14 cellular contexts compared by ENCODE assay signal in genomic region chr2:10520154-10520553, GRCh38.
DNase-seq lines count a peak whose midpoint lies in the region; ATAC-seq and TF ChIP-seq lines count a peak whose summit lies in the region.
"Had no signal": no experiment of that assay in that cellular context is flagged by ENCODE, and none has a peak within 500 bp of the region (broad histone marks: within the 10 kb centered on the region; RNA-seq: fewer than 3 reads in every experiment).

No MANE protein-coding gene starts in this region.

- H3K4me1 ChIP-seq in Karpas-422 (ENCODE audit: low read length) (no peaks in the 10 kb centered on the region), endodermal cell (ENCODE audit: control insufficient read depth, insufficient read depth, low read length) (no peaks in the 10 kb centered on the region)
- H3K4me1 ChIP-seq: BE2C, psoas muscle had no signal

- peaks cover 1% of the 10 kb centered on the region for H3K36me3 Mint-ChIP-seq in endodermal cell (ENCODE audit: low read depth)

- H3K4me2 ChIP-seq in Karpas-422 (ENCODE audit: low read depth, low read length, poor library complexity, severe bottlenecking) = no peak overlapping the region

- no peak overlapping the region for H3K4me3 ChIP-seq in Karpas-422 (ENCODE audit: low read length)
- H3K4me3 ChIP-seq in endodermal cell (ENCODE audit: low read length) = no peak overlapping the region
- H3K4me3 ChIP-seq in retinal pigment epithelial cell (ENCODE audit: low read length) = no peak overlapping the region
- H3K4me3 ChIP-seq: psoas muscle had no signal

- no peaks in the 10 kb centered on the region for H3K27me3 ChIP-seq in Karpas-422 (ENCODE audit: low read length)
- no peaks in the 10 kb centered on the region for H3K27me3 ChIP-seq in endodermal cell (ENCODE audit: control insufficient read depth, insufficient read depth, low read length, poor library complexity, severe bottlenecking)
- H3K27me3 ChIP-seq: BE2C had no signal

- H3K27ac ChIP-seq in Karpas-422 (ENCODE audit: low read length) (no peak overlapping the region), endodermal cell (ENCODE audit: low read depth, low read length) (no peak overlapping the region)
- H3K27ac ChIP-seq: psoas muscle had no signal

- H3K9me3 ChIP-seq in Karpas-422 (ENCODE audit: low read length) = peaks cover 9% of the 10 kb centered on the region
- H3K9me3 ChIP-seq in endodermal cell (ENCODE audit: control insufficient read depth, low read length) = peaks cover 21% of the 10 kb centered on the region
- H3K9me3 ChIP-seq: BE2C had no signal

- no peak overlapping the region for H3K9ac ChIP-seq in Karpas-422 (ENCODE audit: low read length)
- H3K9ac ChIP-seq in endodermal cell (ENCODE audit: extremely low read depth, low read length, poor library complexity, severe bottlenecking) = no peak overlapping the region

- H3K4me3 Mint-ChIP-seq in endodermal cell = no peak overlapping the region

- H2AFZ ChIP-seq in Karpas-422 (ENCODE audit: low read length) = no peak overlapping the region

- peak; percentile 34 for DNase-seq in activated CD4-positive, alpha-beta T cell treated with anti-CD3 and anti-CD28 coated beads for 48 hours
- no peak for DNase-seq in activated CD4-positive, alpha-beta T cell treated with anti-CD3 and anti-CD28 coated beads, Interleukin-2, amount 50 U/mL, for 48 hours
- peak; percentile 68 for DNase-seq in Karpas-422
- peak; percentile 92 for DNase-seq in endodermal cell
- no peak for DNase-seq in retinal pigment epithelial cell (ENCODE audit: low read depth)
- no peak for DNase-seq in NCI-H1417 (lab: John Stamatoyannopoulos, UW)
- DNase-seq: BE2C; foreskin fibroblast; NCI-H1105 treated with DMSO at 0.1 percent for 48 hours; stimulated activated CD4-positive, alpha-beta T cell treated with anti-CD3 and anti-CD28 coated beads, Interleukin-4, amount 100 ng/mL, for 4 hours; substantia nigra had no signal

- TF ChIP-seq CTCF in endodermal cell (conservative IDR thresholded peaks at IDR 0.05) (peak; percentile 76), retinal pigment epithelial cell (conservative IDR thresholded peaks at IDR 0.05; ENCODE audit: low read depth, low read length) (peak; percentile 17)

- H3K4me1 Mint-ChIP-seq in endodermal cell = peaks cover 1% of the 10 kb centered on the region

- H3K27me3 Mint-ChIP-seq in endodermal cell (ENCODE audit: insufficient read depth) = peaks cover 4% of the 10 kb centered on the region

- H3K27ac Mint-ChIP-seq in endodermal cell = no peak overlapping the region

- no peaks in the 10 kb centered on the region for H3K9me2 ChIP-seq in Karpas-422 (replicated peaks; ENCODE audit: insufficient read depth, low read length)

- ATAC-seq in GM19351 (IDR thresholded peaks at IDR 0.05; ENCODE audit: unreplicated experiment) (no peak), HG02763 (IDR thresholded peaks at IDR 0.05; ENCODE audit: unreplicated experiment) (no peak)
- ATAC-seq: psoas muscle had no signal

- no peaks in the 10 kb centered on the region for H3K79me2 ChIP-seq in Karpas-422 (ENCODE audit: low read length)

- H4K20me1 ChIP-seq in Karpas-422 (ENCODE audit: insufficient read depth, low read depth, low read length) = no peaks in the 10 kb centered on the region

- peaks cover 19% of the 10 kb centered on the region for H3K9me3 Mint-ChIP-seq in endodermal cell

- 83 to 86% methylated on average over 9 of the region's 9 CpGs for WGBS in endodermal cell (ENCODE audit: insufficient coverage in 1 of 2, insufficient read length in 1 of 2), 2 experiments

- H3K36me3 ChIP-seq in Karpas-422 (ENCODE audit: insufficient read depth, low read length) (no peaks in the 10 kb centered on the region), endodermal cell (ENCODE audit: control insufficient read depth, insufficient read depth, low read length) (no peaks in the 10 kb centered on the region)
- H3K36me3 ChIP-seq: BE2C had no signal

Comparison
In these comparisons a context has a peak if more than half of its experiments do, and no peak if none do; other contexts are left out.
1. DNase-seq: peak in activated CD4-positive, alpha-beta T cell treated with anti-CD3 and anti-CD28 coated beads for 48 hours (single experiment), Karpas-422 (single experiment) and endodermal cell (single experiment); none in activated CD4-positive, alpha-beta T cell treated with anti-CD3 and anti-CD28 coated beads, Interleukin-2, amount 50 U/mL, for 48 hours (0 of 2), retinal pigment epithelial cell (single experiment) and NCI-H1417 (0 of 3).